Comparison of ENCODE assay signal across 1 cellular context in genomic region chr17:75289122-75289831, GRCh38.
TF ChIP-seq lines count a peak whose summit lies in the region.

SLC25A19 (minus strand) TSS chr17:75289433; CDS start chr17:75286764, 2,669 bp downstream.

TF ChIP-seq in K562, 482 proteins besides CTCF, POLR2A, EP300 and RAD21 (continued from another document):
- no peak for TF ChIP-seq ZNF512 (tag; IDR thresholded peaks at IDR 0.05)
- TF ChIP-seq RBM39 (optimal IDR thresholded peaks at IDR 0.05; ENCODE audit: low read depth, low read length): no peak
- no peak for TF ChIP-seq SAFB2 (IDR thresholded peaks at IDR 0.05; ENCODE audit: borderline replicate concordance, low read depth, low read length, severe bottlenecking)
- TF ChIP-seq ZNF436 (CRISPR knock-in tag; IDR thresholded peaks at IDR 0.05): no peak
- 0 out of 4 replicates have a peak, but pooled peaks of 1 of the 2 experiments have one; percentile 19 for TF ChIP-seq TBL1XR1 (IDR thresholded peaks at IDR 0.05; ENCODE audit: low read length in 2 of 2)
- TF ChIP-seq NRF1 (conservative IDR thresholded peaks at IDR 0.05 in 1 of 2, IDR thresholded peaks at IDR 0.05 in 1 of 2): peak; percentile 87 to 90
- TF ChIP-seq GABPB1 (CRISPR knock-in tag; IDR thresholded peaks at IDR 0.05): peak; percentile 85
- no peak for TF ChIP-seq ZNF75A (CRISPR knock-in tag; IDR thresholded peaks at IDR 0.05)
- no peak for TF ChIP-seq NFIX (CRISPR knock-in tag; IDR thresholded peaks at IDR 0.05; ENCODE audit: low read depth)
- no peak for TF ChIP-seq RBM14 (IDR thresholded peaks at IDR 0.05; ENCODE audit: borderline replicate concordance, insufficient read depth, low read depth, low read length)
- TF ChIP-seq ZSCAN29 (IDR thresholded peaks at IDR 0.05): peak; percentile 94; the same call in 1 of the 2 replicates
- TF ChIP-seq ZNF134 (CRISPR knock-in tag; conservative IDR thresholded peaks at IDR 0.05): no peak
- TF ChIP-seq IRF1 (CRISPR knock-in tag; IDR thresholded peaks at IDR 0.05; ENCODE audit: borderline replicate concordance): 0 out of 2 replicates have a peak, but pooled peaks have one; percentile 36
- TF ChIP-seq BRCA1 (IDR thresholded peaks at IDR 0.05): no peak
- TF ChIP-seq BRCA1 (CRISPR knock-in tag; IDR thresholded peaks at IDR 0.05): no peak
- no peak for TF ChIP-seq ARID3B (CRISPR knock-in tag; IDR thresholded peaks at IDR 0.05; ENCODE audit: borderline replicate concordance)
- TF ChIP-seq HNRNPH1 (optimal IDR thresholded peaks at IDR 0.05; ENCODE audit: low read depth, low read length): no peak
- TF ChIP-seq GTF3C2 (IDR thresholded peaks at IDR 0.05; ENCODE audit: borderline replicate concordance, extremely low read depth, insufficient read length): no peak
- TF ChIP-seq RFX7 (CRISPR knock-in tag; IDR thresholded peaks at IDR 0.05): no peak
- TF ChIP-seq PBX2 (CRISPR knock-in tag; IDR thresholded peaks at IDR 0.05; ENCODE audit: low read depth): peak; percentile 74
- peak; percentile 99 for TF ChIP-seq PBX2 (tag; conservative IDR thresholded peaks at IDR 0.05; ENCODE audit: low read depth)
- TF ChIP-seq U2AF1 (optimal IDR thresholded peaks at IDR 0.05; ENCODE audit: low read depth, low read length): no peak
- TF ChIP-seq GABPB2 (CRISPR knock-in tag; conservative IDR thresholded peaks at IDR 0.05): no peak
- TF ChIP-seq MCM3 (IDR thresholded peaks at IDR 0.05): no peak
- no peak for TF ChIP-seq CEBPG (CRISPR knock-in tag; IDR thresholded peaks at IDR 0.05)
- TF ChIP-seq CEBPG (tag; conservative IDR thresholded peaks at IDR 0.05 in 1 of 2, IDR thresholded peaks at IDR 0.05 in 1 of 2): no peak
- TF ChIP-seq FOXA1 (IDR thresholded peaks at IDR 0.05; ENCODE audit: borderline replicate concordance): no peak
- TF ChIP-seq MLX (CRISPR knock-in tag; conservative IDR thresholded peaks at IDR 0.05): no peak
- no peak for TF ChIP-seq WHSC1 (IDR thresholded peaks at IDR 0.05; ENCODE audit: low read length)
- peak; percentile 10; the same call in 1 of the 2 replicates for TF ChIP-seq NR4A1 (CRISPR knock-in tag; IDR thresholded peaks at IDR 0.05)
- no peak for TF ChIP-seq NR4A1 (tag; IDR thresholded peaks at IDR 0.05)
- 0 out of 2 replicates have a peak, but pooled peaks have one; percentile 19 for TF ChIP-seq FOXP1 (CRISPR knock-in tag; IDR thresholded peaks at IDR 0.05)
- TF ChIP-seq ZFX (CRISPR knock-in tag; IDR thresholded peaks at IDR 0.05): peak; percentile 66
- no peak for TF ChIP-seq ZFP1 (CRISPR knock-in tag; IDR thresholded peaks at IDR 0.05)
- peak in 1 of 2 experiments; percentile 42; a peak in 1 of 4 replicates for TF ChIP-seq KDM4B (IDR thresholded peaks at IDR 0.05; ENCODE audit: borderline replicate concordance in 2 of 2, low read depth in 1 of 2)
- TF ChIP-seq JUND (IDR thresholded peaks at IDR 0.05; ENCODE audit: borderline replicate concordance, low read depth, low read length): peak; percentile 57; the same call in 1 of the 2 replicates
- TF ChIP-seq JUND (tag; IDR thresholded peaks at IDR 0.05; ENCODE audit: borderline replicate concordance, low read depth, low read length): no peak; the same call in 2 of the 3 replicates
- TF ChIP-seq KDM1A (IDR thresholded peaks at IDR 0.05): no peak
- no peak for TF ChIP-seq ZNF76 (CRISPR knock-in tag; IDR thresholded peaks at IDR 0.05; ENCODE audit: borderline replicate concordance)
- peak; percentile 87 for TF ChIP-seq EP400 (IDR thresholded peaks at IDR 0.05)
- peak; percentile 73; the same call in 1 of the 2 replicates for TF ChIP-seq AFF4 (CRISPR knock-in tag; IDR thresholded peaks at IDR 0.05)
- no peak for TF ChIP-seq CREB3 (tag; conservative IDR thresholded peaks at IDR 0.05; ENCODE audit: low read depth)
- peak; percentile 87 for TF ChIP-seq CHD2 (IDR thresholded peaks at IDR 0.05; ENCODE audit: low read depth, low read length)
- TF ChIP-seq ZNF263 (CRISPR knock-in tag; IDR thresholded peaks at IDR 0.05; ENCODE audit: borderline replicate concordance): peak; percentile 47; the same call in 1 of the 2 replicates
- TF ChIP-seq MTA1 (IDR thresholded peaks at IDR 0.05; ENCODE audit: borderline replicate concordance): peak; percentile 93
- TF ChIP-seq ZZZ3 (IDR thresholded peaks at IDR 0.05): no peak
- TF ChIP-seq ZBTB43 (CRISPR knock-in tag; IDR thresholded peaks at IDR 0.05): no peak
